8 cellular contexts compared by ENCODE assay signal in the genomic region with DNA sequence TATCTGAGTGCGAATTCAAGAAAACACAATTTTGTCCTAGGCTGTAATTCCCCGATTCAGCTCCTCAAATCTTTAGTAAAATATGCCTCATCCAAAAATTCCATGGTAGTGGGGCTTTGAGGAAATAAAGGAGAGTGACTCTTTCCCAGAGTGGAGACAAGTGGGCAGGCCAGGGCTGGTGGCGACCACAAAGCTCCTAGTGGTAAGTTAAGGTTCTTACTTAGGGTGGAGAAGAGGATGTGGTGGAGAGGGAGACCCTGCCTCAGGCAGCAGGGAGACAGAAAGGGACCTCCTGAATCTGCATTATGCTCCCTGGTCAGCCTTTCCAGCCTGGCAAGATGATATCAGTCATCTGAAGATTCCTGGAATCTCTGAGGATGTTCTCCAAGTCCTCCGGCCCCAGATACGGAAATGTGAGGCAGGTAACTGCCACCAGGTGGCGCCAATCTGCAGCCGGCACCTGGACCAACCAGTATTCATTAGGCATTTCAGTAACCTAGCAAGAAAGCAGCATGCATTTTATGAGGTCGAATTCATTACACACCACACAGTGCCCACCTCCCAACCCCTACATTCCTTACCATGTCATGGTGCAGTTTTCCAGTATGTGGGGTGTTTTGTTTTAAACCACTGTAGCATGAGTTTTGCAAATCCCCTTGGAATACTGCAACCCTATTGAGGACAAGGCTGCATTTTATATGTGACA.
DNase-seq lines count a peak whose midpoint lies in the region; ATAC-seq, FAIRE-seq and TF ChIP-seq lines count a peak whose summit lies in the region.

No MANE protein-coding gene starts in this region.

- H3K9me3 Mint-ChIP-seq in activated T-helper 2 cell treated with anti-CD3 and anti-CD28 coated beads, Interferon-gamma antibody, Interleukin-2, Interleukin-4, amounts not matched to agents 10 μg/mL and 5 μg/mL and 100 μg/mL, durations not matched to agents 14 hours and 24 hours and 36 hours: no peaks in the 10 kb centered on the region

- peaks cover 2% of the 10 kb centered on the region for H3K4me1 Mint-ChIP-seq in activated T-helper 2 cell treated with anti-CD3 and anti-CD28 coated beads, Interferon-gamma antibody, Interleukin-2, Interleukin-4, amounts not matched to agents 10 μg/mL and 5 μg/mL and 100 μg/mL, durations not matched to agents 14 hours and 24 hours and 36 hours (ENCODE audit: low read depth)

- H3K36me3 Mint-ChIP-seq in activated T-helper 2 cell treated with anti-CD3 and anti-CD28 coated beads, Interferon-gamma antibody, Interleukin-2, Interleukin-4, amounts not matched to agents 10 μg/mL and 5 μg/mL and 100 μg/mL, durations not matched to agents 14 hours and 24 hours and 36 hours (ENCODE audit: low read depth): no peaks in the 10 kb centered on the region

- no peak overlapping the region for H3K4me3 ChIP-seq in cardiac muscle cell

- no peaks in the 10 kb centered on the region for H3K9me3 ChIP-seq in cardiac muscle cell (ENCODE audit: low read depth)

- H3K27me3 ChIP-seq in cardiac muscle cell: no peaks in the 10 kb centered on the region

- peak; percentile 24 to 29 for DNase-seq in AML-193 (lab: John Stamatoyannopoulos, UW)
- DNase-seq in RCC 7860 (ENCODE audit: low spot score): peak; percentile 10
- peak; percentile 29 for DNase-seq in activated T-helper 2 cell treated with anti-CD3 and anti-CD28 coated beads, Interferon-gamma antibody, Interleukin-2, Interleukin-4, amounts not matched to agents 10 μg/mL and 5 μg/mL and 100 μg/mL, durations not matched to agents 14 hours and 24 hours and 36 hours (ENCODE audit: low spot score)
- DNase-seq in cardiac muscle cell (ENCODE audit: low read depth in 1 of 2, low spot score in 1 of 2): peak; percentile 59 to 69
- peak; percentile 72 for DNase-seq in sciatic nerve (ENCODE audit: low spot score)

- ATAC-seq in GM18867 (IDR thresholded peaks at IDR 0.05; ENCODE audit: unreplicated experiment): peak; percentile 80
- ATAC-seq in HG03520 (IDR thresholded peaks at IDR 0.05; ENCODE audit: unreplicated experiment): peak; percentile 90
- ATAC-seq in sciatic nerve: peak; percentile 53
- ATAC-seq in GM21737 (IDR thresholded peaks at IDR 0.05; ENCODE audit: unreplicated experiment): no peak

- peaks cover 8% of the 10 kb centered on the region for H3K27me3 Mint-ChIP-seq in activated T-helper 2 cell treated with anti-CD3 and anti-CD28 coated beads, Interferon-gamma antibody, Interleukin-2, Interleukin-4, amounts not matched to agents 10 μg/mL and 5 μg/mL and 100 μg/mL, durations not matched to agents 14 hours and 24 hours and 36 hours (ENCODE audit: low read depth)

- intact Hi-C loops in activated T-helper 2 cell treated with anti-CD3 and anti-CD28 coated beads, Interferon-gamma antibody, Interleukin-2, Interleukin-4, amounts not matched to agents 10 μg/mL and 5 μg/mL and 100 μg/mL, durations not matched to agents 14 hours and 24 hours and 36 hours (cut with micrococcal nuclease): loop anchor here (10.0 kb wide), 2 partner anchors 130 to 340 kb away; no protein-coding TSS in a partner anchor
- intact Hi-C loops in sciatic nerve (cut with DNase I): no loop called here

- TF ChIP-seq CTCF in cardiac muscle cell (IDR thresholded peaks at IDR 0.05; ENCODE audit: low read depth, low read length): peak; percentile 84

- no peak overlapping the region for H3K4me3 Mint-ChIP-seq in activated T-helper 2 cell treated with anti-CD3 and anti-CD28 coated beads, Interferon-gamma antibody, Interleukin-2, Interleukin-4, amounts not matched to agents 10 μg/mL and 5 μg/mL and 100 μg/mL, durations not matched to agents 14 hours and 24 hours and 36 hours (ENCODE audit: low read depth)

- H3K4me1 ChIP-seq in cardiac muscle cell (ENCODE audit: low read depth): no peaks in the 10 kb centered on the region

- H3K36me3 ChIP-seq in cardiac muscle cell: no peaks in the 10 kb centered on the region

- H3K27ac ChIP-seq in cardiac muscle cell: no peak overlapping the region

- H3K27ac Mint-ChIP-seq in activated T-helper 2 cell treated with anti-CD3 and anti-CD28 coated beads, Interferon-gamma antibody, Interleukin-2, Interleukin-4, amounts not matched to agents 10 μg/mL and 5 μg/mL and 100 μg/mL, durations not matched to agents 14 hours and 24 hours and 36 hours: no peak overlapping the region

- FAIRE-seq in RCC 7860 (lab: Jason Lieb, UNC): no peak

Comparison
In these comparisons a context has a peak if more than half of its experiments do, and no peak if none do; other contexts are left out.
1. DNase-seq: peak in every context shown above with its lines; median percentile 72 in sciatic nerve; 64 in cardiac muscle cell; 29 in activated T-helper 2 cell treated with anti-CD3 and anti-CD28 coated beads, Interferon-gamma antibody, Interleukin-2, Interleukin-4, amounts not matched to agents 10 μg/mL and 5 μg/mL and 100 μg/mL, durations not matched to agents 14 hours and 24 hours and 36 hours; 26 in AML-193; 10 in RCC 7860.